Comparison of ENCODE assay signal across 17 cellular contexts in genomic region chr4:91128519-91128918, GRCh38.
DNase-seq lines count a peak whose midpoint lies in the region; ATAC-seq and TF ChIP-seq lines count a peak whose summit lies in the region.
"Had no signal": no experiment of that assay in that cellular context is flagged by ENCODE, and none has a peak within 500 bp of the region (broad histone marks: within the 10 kb centered on the region; RNA-seq: fewer than 3 reads in every experiment).

No MANE protein-coding gene starts in this region.

- WGBS in endodermal cell (ENCODE audit: insufficient coverage in 1 of 2, insufficient read length in 1 of 2), 2 experiments: 95 to 100% methylated on average over 3 to 4 of the region's 4 CpGs
- WGBS in mesendoderm (ENCODE audit: extremely low coverage, insufficient coverage, low lambda C conversion rate): no CpG with 5 or more reads among the region's 4 CpGs

- H3K4me3 ChIP-seq in OCI-LY3 (ENCODE audit: low read length) (no peak overlapping the region), endodermal cell (ENCODE audit: low read length) (no peak overlapping the region), mesendoderm (ENCODE audit: low read length) (no peak overlapping the region)
- H3K4me3 ChIP-seq: BLaER1 treated with 17β-estradiol and CSF1 and Interleukin-3, amounts not matched to agents 10 nM and 100 nM; GM23338 had no signal

- peak overlapping the region; percentile 75 for H3K27ac Mint-ChIP-seq in endodermal cell
- H3K27ac Mint-ChIP-seq in natural killer cell treated with Interleukin-12 subunit alpha and Interleukin-12 subunit beta and Interleukin-15 and Interleukin-18, amount 100 ng/mL, for 72 hours: no peak overlapping the region
- H3K27ac Mint-ChIP-seq: B cell; CD8-positive, alpha-beta T cell; HFFc6 had no signal

- H3K27me3 ChIP-seq in OCI-LY3 (ENCODE audit: low read depth, low read length): no peaks in the 10 kb centered on the region
- no peaks in the 10 kb centered on the region for H3K27me3 ChIP-seq in endodermal cell (ENCODE audit: control insufficient read depth, insufficient read depth, low read length, poor library complexity, severe bottlenecking)
- H3K27me3 ChIP-seq in mesendoderm (ENCODE audit: insufficient read depth, low read length, poor library complexity): no peaks in the 10 kb centered on the region
- H3K27me3 ChIP-seq: BLaER1 treated with 17β-estradiol and CSF1 and Interleukin-3, amounts not matched to agents 10 nM and 100 nM had no signal

- H3K4me1 Mint-ChIP-seq in endodermal cell: peaks cover 25% of the 10 kb centered on the region
- H3K4me1 Mint-ChIP-seq in natural killer cell treated with Interleukin-12 subunit alpha and Interleukin-12 subunit beta and Interleukin-15 and Interleukin-18, amount 100 ng/mL, for 72 hours (ENCODE audit: low read depth in 2 of 2): no peaks in the 10 kb centered on the region
- H3K4me1 Mint-ChIP-seq: B cell had no signal

- no peak overlapping the region for H2BK120ac ChIP-seq in mesendoderm (ENCODE audit: low read depth, low read length)

- TF ChIP-seq CTCF in OCI-LY3 (IDR thresholded peaks at IDR 0.05; ENCODE audit: low read depth, low read length): no peak
- no peak for TF ChIP-seq CTCF in endodermal cell (conservative IDR thresholded peaks at IDR 0.05)

- no peaks in the 10 kb centered on the region for H3K79me1 ChIP-seq in mesendoderm (ENCODE audit: low read length)

- intact Hi-C loops in left cardiac atrium (cut with DNase I): loop anchor here in 1 of 2 donors (10.0 kb wide), 1 partner anchor 1176 kb away; the partner anchor contains the start of gene GRID2

- H3K4me1 ChIP-seq in OCI-LY3 (ENCODE audit: low read length) (no peaks in the 10 kb centered on the region), endodermal cell (ENCODE audit: control insufficient read depth, insufficient read depth, low read length) (peaks cover 4% of the 10 kb centered on the region), mesendoderm (ENCODE audit: control insufficient read depth, low read depth, low read length) (peaks cover 3% of the 10 kb centered on the region)
- H3K4me1 ChIP-seq: BLaER1 treated with 17β-estradiol and CSF1 and Interleukin-3, amounts not matched to agents 10 nM and 100 nM had no signal

- H3K9me3 ChIP-seq in OCI-LY3 (ENCODE audit: insufficient read depth, low read length): no peaks in the 10 kb centered on the region
- H3K9me3 ChIP-seq in endodermal cell (ENCODE audit: control insufficient read depth, low read length): no peaks in the 10 kb centered on the region
- H3K9me3 ChIP-seq: BLaER1 treated with 17β-estradiol and CSF1 and Interleukin-3, amounts not matched to agents 10 nM and 100 nM had no signal

- peak overlapping the region; percentile 96 for H2BK15ac ChIP-seq in mesendoderm (replicated peaks; ENCODE audit: low read depth)

- no peaks in the 10 kb centered on the region for H4K20me1 ChIP-seq in OCI-LY3 (ENCODE audit: insufficient read depth, low read length)
- H4K20me1 ChIP-seq: BLaER1 treated with 17β-estradiol and CSF1 and Interleukin-3, amounts not matched to agents 10 nM and 100 nM had no signal

- H2BK5ac ChIP-seq in mesendoderm (ENCODE audit: low read length): no peak overlapping the region

- 0 out of 2 replicates have a peak overlapping the region, but pooled peaks have one; percentile 27 for H2AFZ ChIP-seq in OCI-LY3 (ENCODE audit: low read depth, low read length)
- H2AFZ ChIP-seq: GM23338 had no signal

- no peak overlapping the region for H4K5ac ChIP-seq in mesendoderm (ENCODE audit: low read length)

- no peaks in the 10 kb centered on the region for H3K36me3 ChIP-seq in OCI-LY3 (replicated peaks; ENCODE audit: low read depth, low read length)
- no peaks in the 10 kb centered on the region for H3K36me3 ChIP-seq in endodermal cell (ENCODE audit: control insufficient read depth, insufficient read depth, low read length)
- no peaks in the 10 kb centered on the region for H3K36me3 ChIP-seq in mesendoderm (ENCODE audit: control insufficient read depth, insufficient read depth, low read length)
- H3K36me3 ChIP-seq: BLaER1 treated with 17β-estradiol and CSF1 and Interleukin-3, amounts not matched to agents 10 nM and 100 nM had no signal

- no peak overlapping the region for H3K4me3 Mint-ChIP-seq in endodermal cell
- no peak overlapping the region for H3K4me3 Mint-ChIP-seq in natural killer cell treated with Interleukin-12 subunit alpha and Interleukin-12 subunit beta and Interleukin-15 and Interleukin-18, amount 100 ng/mL, for 72 hours
- H3K4me3 Mint-ChIP-seq: B cell; CD8-positive, alpha-beta T cell; GM23338; HFFc6 had no signal

- peak; percentile 56 to 72 for ATAC-seq in left cardiac atrium
- ATAC-seq in natural killer cell treated with Interleukin-12 subunit alpha and Interleukin-12 subunit beta and Interleukin-15 and Interleukin-18, amount 100 ng/mL, for 72 hours: no peak
- ATAC-seq: CD8-positive, alpha-beta T cell; GM23338; HCT116 had no signal

- H2AK5ac ChIP-seq in mesendoderm (ENCODE audit: low read length): no peak overlapping the region

- H3K9ac ChIP-seq in OCI-LY3 (ENCODE audit: low read length) (no peak overlapping the region), endodermal cell (ENCODE audit: extremely low read depth, low read length, poor library complexity, severe bottlenecking) (no peak overlapping the region), mesendoderm (ENCODE audit: low read length) (no peak overlapping the region)
- H3K9ac ChIP-seq: BLaER1 treated with 17β-estradiol and CSF1 and Interleukin-3, amounts not matched to agents 10 nM and 100 nM had no signal

- no peak overlapping the region for H3K4me2 ChIP-seq in OCI-LY3 (ENCODE audit: low read length)
- no peak overlapping the region for H3K4me2 ChIP-seq in mesendoderm (ENCODE audit: low read length)
- H3K4me2 ChIP-seq: BLaER1 treated with 17β-estradiol and CSF1 and Interleukin-3, amounts not matched to agents 10 nM and 100 nM; GM23338 had no signal

- no peak overlapping the region for H3K18ac ChIP-seq in mesendoderm (ENCODE audit: low read length)

- no peaks in the 10 kb centered on the region for H3K79me2 ChIP-seq in OCI-LY3 (ENCODE audit: low read length)
- H3K79me2 ChIP-seq in mesendoderm (ENCODE audit: control insufficient read depth, insufficient read depth, low read length): no peaks in the 10 kb centered on the region

- H3K27ac ChIP-seq in OCI-LY3 (ENCODE audit: low read length) (no peak overlapping the region), endodermal cell (ENCODE audit: low read depth, low read length) (no peak overlapping the region), mesendoderm (ENCODE audit: low read depth, low read length) (no peak overlapping the region)
- H3K27ac ChIP-seq: BLaER1 treated with 17β-estradiol and CSF1 and Interleukin-3, amounts not matched to agents 10 nM and 100 nM had no signal

- no peak overlapping the region for H4K8ac ChIP-seq in mesendoderm (ENCODE audit: low read depth, low read length)

- H3K36me3 Mint-ChIP-seq in endodermal cell (ENCODE audit: low read depth): no peaks in the 10 kb centered on the region
- no peaks in the 10 kb centered on the region for H3K36me3 Mint-ChIP-seq in natural killer cell treated with Interleukin-12 subunit alpha and Interleukin-12 subunit beta and Interleukin-15 and Interleukin-18, amount 100 ng/mL, for 72 hours
- H3K36me3 Mint-ChIP-seq: CD8-positive, alpha-beta T cell had no signal

- DNase-seq in endodermal cell (no peak), left cardiac atrium (no peak), mesendoderm (no peak), NOMO-1 (lab: John Stamatoyannopoulos, UW; ENCODE audit: unreplicated experiment in 2 of 2) (no peak)
- DNase-seq in natural killer cell treated with Interleukin-12 subunit alpha and Interleukin-12 subunit beta and Interleukin-15 and Interleukin-18, amount 100 ng/mL, for 72 hours (ENCODE audit: low spot score): no peak
- no peak for DNase-seq in stimulated activated CD8-positive, alpha-beta memory T cell treated with anti-CD3 and anti-CD28 coated beads, Interleukin-4, amount 100 ng/mL, for 48 hours
- DNase-seq: Calu3; CD8-positive, alpha-beta T cell; DMS79 treated with DMSO at 0.1 percent for 48 hours; GF-D8; H7; HFFc6 had no signal

- no peaks in the 10 kb centered on the region for H3K9me3 Mint-ChIP-seq in endodermal cell
- H3K9me3 Mint-ChIP-seq in natural killer cell treated with Interleukin-12 subunit alpha and Interleukin-12 subunit beta and Interleukin-15 and Interleukin-18, amount 100 ng/mL, for 72 hours: peaks cover 12% of the 10 kb centered on the region
- H3K9me3 Mint-ChIP-seq: GM23338 had no signal

- H3K23ac ChIP-seq in mesendoderm (ENCODE audit: low read length): no peak overlapping the region

- no peaks in the 10 kb centered on the region for H3K27me3 Mint-ChIP-seq in endodermal cell (ENCODE audit: insufficient read depth)
- no peaks in the 10 kb centered on the region for H3K27me3 Mint-ChIP-seq in natural killer cell treated with Interleukin-12 subunit alpha and Interleukin-12 subunit beta and Interleukin-15 and Interleukin-18, amount 100 ng/mL, for 72 hours
- H3K27me3 Mint-ChIP-seq: B cell had no signal

- H3K56ac ChIP-seq in mesendoderm (ENCODE audit: low read length): no peak overlapping the region

- H3K4ac ChIP-seq in mesendoderm (ENCODE audit: low read depth, low read length): no peak overlapping the region

Comparison
In these comparisons a context has a peak if more than half of its experiments do, and no peak if none do; other contexts are left out.
1. ATAC-seq: peak in left cardiac atrium (2 of 2); none in natural killer cell treated with Interleukin-12 subunit alpha and Interleukin-12 subunit beta and Interleukin-15 and Interleukin-18, amount 100 ng/mL, for 72 hours (0 of 2).